Comparison of ENCODE assay signal across 2 cellular contexts in the genomic region with DNA sequence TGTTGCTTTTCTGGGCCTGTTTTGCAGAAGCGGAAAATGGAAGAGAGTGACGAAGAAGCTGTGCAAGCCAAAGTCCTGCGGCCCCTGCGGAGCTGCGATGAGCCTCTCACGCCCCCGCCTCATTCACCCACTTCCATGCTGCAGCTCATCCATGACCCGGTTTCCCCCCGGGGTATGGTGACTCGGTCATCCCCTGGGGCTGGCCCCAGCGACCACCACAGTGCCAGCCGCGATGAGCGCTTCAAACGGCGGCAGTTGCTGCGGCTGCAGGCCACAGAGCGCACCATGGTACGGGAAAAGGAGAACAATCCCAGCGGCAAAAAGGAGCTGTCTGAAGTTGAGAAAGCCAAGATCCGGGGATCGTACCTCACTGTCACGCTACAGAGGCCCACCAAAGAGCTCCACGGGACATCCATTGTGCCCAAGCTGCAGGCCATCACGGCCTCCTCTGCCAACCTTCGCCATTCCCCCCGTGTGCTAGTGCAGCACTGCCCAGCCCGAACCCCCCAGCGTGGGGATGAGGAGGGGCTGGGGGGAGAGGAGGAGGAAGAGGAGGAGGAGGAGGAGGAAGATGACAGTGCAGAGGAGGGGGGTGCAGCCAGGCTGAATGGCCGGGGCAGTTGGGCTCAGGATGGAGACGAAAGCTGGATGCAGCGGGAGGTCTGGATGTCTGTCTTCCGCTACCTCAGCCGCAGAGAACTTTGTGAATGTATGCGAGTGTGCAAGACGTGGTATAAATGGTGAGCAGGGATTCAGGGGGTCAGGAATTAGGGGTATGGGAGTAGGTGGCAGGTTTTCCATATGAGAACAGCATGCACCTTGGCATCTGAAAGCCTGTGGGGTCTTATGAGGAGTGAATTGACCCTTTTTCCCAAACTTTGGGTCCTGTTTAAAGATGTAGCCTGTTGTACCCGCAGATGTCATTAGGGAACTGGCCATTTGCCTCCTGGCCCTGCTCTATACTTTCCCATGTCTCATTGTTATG.
TF ChIP-seq lines count a peak whose summit lies in the region.

No MANE protein-coding gene starts in this region.

TF ChIP-seq in K562, 482 proteins besides CTCF, POLR2A, EP300 and RAD21:
- no peak for TF ChIP-seq ZBTB1 (CRISPR knock-in tag; IDR thresholded peaks at IDR 0.05; ENCODE audit: borderline replicate concordance, low read depth)
- TF ChIP-seq EHMT2 (IDR thresholded peaks at IDR 0.05), result no peak
- no peak for TF ChIP-seq ARNT (IDR thresholded peaks at IDR 0.05)
- peak; percentile 56 for TF ChIP-seq RBM22 (IDR thresholded peaks at IDR 0.05; ENCODE audit: low read depth, low read length, poor library complexity, severe bottlenecking)
- TF ChIP-seq BRF1 (IDR thresholded peaks at IDR 0.05; ENCODE audit: borderline replicate concordance, extremely low read depth, insufficient read length), result no peak
- TF ChIP-seq, protein P1, sequence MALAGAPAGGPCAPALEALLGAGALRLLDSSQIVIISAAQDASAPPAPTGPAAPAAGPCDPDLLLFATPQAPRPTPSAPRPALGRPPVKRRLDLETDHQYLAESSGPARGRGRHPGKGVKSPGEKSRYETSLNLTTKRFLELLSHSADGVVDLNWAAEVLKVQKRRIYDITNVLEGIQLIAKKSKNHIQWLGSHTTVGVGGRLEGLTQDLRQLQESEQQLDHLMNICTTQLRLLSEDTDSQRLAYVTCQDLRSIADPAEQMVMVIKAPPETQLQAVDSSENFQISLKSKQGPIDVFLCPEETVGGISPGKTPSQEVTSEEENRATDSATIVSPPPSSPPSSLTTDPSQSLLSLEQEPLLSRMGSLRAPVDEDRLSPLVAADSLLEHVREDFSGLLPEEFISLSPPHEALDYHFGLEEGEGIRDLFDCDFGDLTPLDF (CRISPR knock-in tag; IDR thresholded peaks at IDR 0.05), result no peak
- TF ChIP-seq RBFOX2 (IDR thresholded peaks at IDR 0.05; ENCODE audit: low read depth, low read length), result peak; percentile 48
- TF ChIP-seq, protein P2, sequence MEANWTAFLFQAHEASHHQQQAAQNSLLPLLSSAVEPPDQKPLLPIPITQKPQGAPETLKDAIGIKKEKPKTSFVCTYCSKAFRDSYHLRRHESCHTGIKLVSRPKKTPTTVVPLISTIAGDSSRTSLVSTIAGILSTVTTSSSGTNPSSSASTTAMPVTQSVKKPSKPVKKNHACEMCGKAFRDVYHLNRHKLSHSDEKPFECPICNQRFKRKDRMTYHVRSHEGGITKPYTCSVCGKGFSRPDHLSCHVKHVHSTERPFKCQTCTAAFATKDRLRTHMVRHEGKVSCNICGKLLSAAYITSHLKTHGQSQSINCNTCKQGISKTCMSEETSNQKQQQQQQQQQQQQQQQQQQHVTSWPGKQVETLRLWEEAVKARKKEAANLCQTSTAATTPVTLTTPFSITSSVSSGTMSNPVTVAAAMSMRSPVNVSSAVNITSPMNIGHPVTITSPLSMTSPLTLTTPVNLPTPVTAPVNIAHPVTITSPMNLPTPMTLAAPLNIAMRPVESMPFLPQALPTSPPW (CRISPR knock-in tag; IDR thresholded peaks at IDR 0.05), result 0 out of 2 replicates have a peak, but pooled peaks have one; percentile 12
- peak; percentile 39 for TF ChIP-seq POLR2G (IDR thresholded peaks at IDR 0.05; ENCODE audit: low read depth, low read length)
- TF ChIP-seq SLC30A9 (CRISPR knock-in tag; IDR thresholded peaks at IDR 0.05), result no peak
- TF ChIP-seq, protein P3, sequence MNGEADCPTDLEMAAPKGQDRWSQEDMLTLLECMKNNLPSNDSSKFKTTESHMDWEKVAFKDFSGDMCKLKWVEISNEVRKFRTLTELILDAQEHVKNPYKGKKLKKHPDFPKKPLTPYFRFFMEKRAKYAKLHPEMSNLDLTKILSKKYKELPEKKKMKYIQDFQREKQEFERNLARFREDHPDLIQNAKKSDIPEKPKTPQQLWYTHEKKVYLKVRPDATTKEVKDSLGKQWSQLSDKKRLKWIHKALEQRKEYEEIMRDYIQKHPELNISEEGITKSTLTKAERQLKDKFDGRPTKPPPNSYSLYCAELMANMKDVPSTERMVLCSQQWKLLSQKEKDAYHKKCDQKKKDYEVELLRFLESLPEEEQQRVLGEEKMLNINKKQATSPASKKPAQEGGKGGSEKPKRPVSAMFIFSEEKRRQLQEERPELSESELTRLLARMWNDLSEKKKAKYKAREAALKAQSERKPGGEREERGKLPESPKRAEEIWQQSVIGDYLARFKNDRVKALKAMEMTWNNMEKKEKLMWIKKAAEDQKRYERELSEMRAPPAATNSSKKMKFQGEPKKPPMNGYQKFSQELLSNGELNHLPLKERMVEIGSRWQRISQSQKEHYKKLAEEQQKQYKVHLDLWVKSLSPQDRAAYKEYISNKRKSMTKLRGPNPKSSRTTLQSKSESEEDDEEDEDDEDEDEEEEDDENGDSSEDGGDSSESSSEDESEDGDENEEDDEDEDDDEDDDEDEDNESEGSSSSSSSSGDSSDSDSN (IDR thresholded peaks at IDR 0.05; ENCODE audit: borderline replicate concordance in 1 of 2, low read depth in 2 of 2, low read length in 2 of 2), result no peak
- TF ChIP-seq ZNF12 (CRISPR knock-in tag; IDR thresholded peaks at IDR 0.05), result no peak
- TF ChIP-seq, protein P4, sequence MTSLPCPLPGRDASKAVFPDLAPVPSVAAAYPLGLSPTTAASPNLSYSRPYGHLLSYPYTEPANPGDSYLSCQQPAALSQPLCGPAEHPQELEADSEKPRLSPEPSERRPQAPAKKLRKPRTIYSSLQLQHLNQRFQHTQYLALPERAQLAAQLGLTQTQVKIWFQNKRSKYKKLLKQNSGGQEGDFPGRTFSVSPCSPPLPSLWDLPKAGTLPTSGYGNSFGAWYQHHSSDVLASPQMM (CRISPR knock-in tag; IDR thresholded peaks at IDR 0.05), result no peak
TF ChIP-seq in K562: peak in this region for 4.

TF ChIP-seq in HEK293T, 16 proteins besides CTCF, POLR2A, EP300 and RAD21:
- TF ChIP-seq FOXA1 (IDR thresholded peaks at IDR 0.05) (no peak), HDGF (IDR thresholded peaks at IDR 0.05; ENCODE audit: borderline replicate concordance) (no peak), ZNF384 (IDR thresholded peaks at IDR 0.05) (no peak)
